In the genomic region with DNA sequence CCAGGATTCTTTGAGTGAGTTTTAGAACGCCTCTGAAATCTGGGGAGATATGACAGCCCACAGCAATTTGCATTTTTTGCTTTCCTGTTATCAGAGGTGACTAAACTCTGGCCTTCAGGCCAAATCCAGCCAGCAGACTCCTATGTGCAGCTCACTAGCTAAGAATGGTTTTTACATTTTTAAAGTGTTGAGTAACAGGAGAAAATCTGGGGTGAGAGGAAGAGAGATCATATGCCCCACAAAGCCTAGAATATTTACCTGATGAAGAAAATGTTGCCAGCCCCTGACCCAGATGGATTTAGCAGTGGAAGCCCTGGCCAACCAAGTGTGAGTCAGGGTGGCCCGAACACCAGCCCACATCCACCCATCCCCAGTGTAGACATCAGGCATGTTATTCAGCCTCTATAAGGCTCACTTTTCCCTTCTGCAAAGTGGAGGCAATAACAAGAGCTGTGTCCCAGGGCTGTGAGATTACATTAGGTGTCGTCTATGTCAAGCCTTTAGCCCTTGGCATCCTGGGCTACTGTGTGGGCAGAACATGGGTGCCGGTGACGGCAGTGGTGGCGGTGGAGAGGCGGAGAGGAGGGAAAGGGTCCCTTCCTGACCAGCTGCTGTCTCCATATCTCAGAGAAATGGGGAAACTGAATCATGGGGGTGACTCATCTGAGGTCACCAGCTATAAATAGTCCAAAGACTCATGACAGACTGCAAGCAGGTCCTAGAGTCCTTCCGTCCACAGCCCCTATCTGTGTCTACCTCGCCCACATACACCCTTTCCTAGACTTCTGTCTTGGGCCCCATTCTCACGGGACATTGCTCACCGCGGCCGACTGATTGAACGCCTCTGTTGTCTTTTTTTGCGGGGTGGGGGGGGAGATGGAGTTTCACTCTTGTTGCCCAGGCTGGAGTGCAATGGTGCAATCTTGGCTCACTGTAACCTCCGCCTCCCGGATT, we compare ENCODE assay signal across 8 cellular contexts. TPM values are rescaled to one million over a fixed set of nuclear protein-coding genes. Genes with fewer than 3 reads are reported as not detected.
DNase-seq lines count a peak whose midpoint lies in the region; ATAC-seq and TF ChIP-seq lines count a peak whose summit lies in the region.

No MANE protein-coding gene starts in this region.

- ATAC-seq in GM18867 (IDR thresholded peaks at IDR 0.05; ENCODE audit: unreplicated experiment) (peak; percentile 73), HG03039 (IDR thresholded peaks at IDR 0.05; ENCODE audit: unreplicated experiment) (peak; percentile 71)

- peak; percentile 36 for DNase-seq in SK-MEL-5 (ENCODE audit: low read depth, low spot score)
- peak; percentile 94 for DNase-seq in amniotic stem cell (lab: John Stamatoyannopoulos, UW)
- peak; percentile 86 for DNase-seq in kidney epithelial cell (ENCODE audit: low read depth)
- peak; percentile 46 to 70 (median 51) for DNase-seq in stimulated activated CD4-positive, alpha-beta T cell treated with anti-CD3 and anti-CD28 coated beads, TNF-alpha, amount 100 ng/mL, for 24 hours (ENCODE audit: low read depth in 3 of 3)
- DNase-seq in epidermal melanocyte (ENCODE audit: insufficient read length, low spot score): no peak
- DNase-seq in NCI-H2171 treated with DMSO at 0.1 percent for 48 hours (lab: John Stamatoyannopoulos, UW): no peak

- no peaks in the 10 kb centered on the region for H3K27me3 ChIP-seq in kidney epithelial cell (ENCODE audit: control insufficient read depth, insufficient read depth, low read length)

- H3K4me3 ChIP-seq in kidney epithelial cell (ENCODE audit: low read depth, low read length): no peak overlapping the region

- TF ChIP-seq CTCF in kidney epithelial cell (IDR thresholded peaks at IDR 0.05; ENCODE audit: insufficient read depth, low read length, poor library complexity, severe bottlenecking): no peak

- H3K36me3 ChIP-seq in kidney epithelial cell (ENCODE audit: control insufficient read depth, insufficient read depth, low read length): no peaks in the 10 kb centered on the region

- in situ Hi-C loops in SK-MEL-5 (cut with HindIII; ENCODE audit: low pct_unique_long_range_greater_than_20kb, low sequenced_read_pairs): no loop called here

RNA-seq across cellular contexts. Expression of a gene that starts 32.6 kb away (rescaled TPM):
- total RNA-seq in SK-MEL-5 (2014; rRNA removed; shearing (Covaris generic)): 156 and 174 TPM in 2 replicates
- polyA plus RNA-seq in SK-MEL-5 (2015; cell fraction: cytosol; rRNA removed): 231 and 251 TPM in 2 replicates
- 42.1 and 52.7 TPM in 2 replicates for polyA plus RNA-seq in SK-MEL-5 (2015; cell fraction: nucleus; rRNA removed)
- total RNA-seq in kidney epithelial cell: 241 and 248 TPM in 2 replicates

RNA-seq across cellular contexts. Expression of a gene that starts 43.1 kb away (rescaled TPM):
- 0.13 and 0.37 TPM in 2 replicates for total RNA-seq in SK-MEL-5 (2014; rRNA removed; shearing (Covaris generic))
- 0.48 and 1.4 TPM in 2 replicates for polyA plus RNA-seq in SK-MEL-5 (2015; cell fraction: cytosol; rRNA removed)
- polyA plus RNA-seq in SK-MEL-5 (2015; cell fraction: nucleus; rRNA removed): 0.22 and 0.78 TPM in 2 replicates
- 0.42 and 1.5 TPM in 2 replicates for total RNA-seq in kidney epithelial cell

Comparison
In these comparisons a context has a peak if more than half of its experiments do, and no peak if none do; other contexts are left out.
1. DNase-seq: peak in SK-MEL-5 (single experiment), amniotic stem cell (single experiment), kidney epithelial cell (single experiment) and stimulated activated CD4-positive, alpha-beta T cell treated with anti-CD3 and anti-CD28 coated beads, TNF-alpha, amount 100 ng/mL, for 24 hours (3 of 3); none in epidermal melanocyte (single experiment) and NCI-H2171 treated with DMSO at 0.1 percent for 48 hours (single experiment).